8 cellular contexts compared by ENCODE assay signal in the genomic region with DNA sequence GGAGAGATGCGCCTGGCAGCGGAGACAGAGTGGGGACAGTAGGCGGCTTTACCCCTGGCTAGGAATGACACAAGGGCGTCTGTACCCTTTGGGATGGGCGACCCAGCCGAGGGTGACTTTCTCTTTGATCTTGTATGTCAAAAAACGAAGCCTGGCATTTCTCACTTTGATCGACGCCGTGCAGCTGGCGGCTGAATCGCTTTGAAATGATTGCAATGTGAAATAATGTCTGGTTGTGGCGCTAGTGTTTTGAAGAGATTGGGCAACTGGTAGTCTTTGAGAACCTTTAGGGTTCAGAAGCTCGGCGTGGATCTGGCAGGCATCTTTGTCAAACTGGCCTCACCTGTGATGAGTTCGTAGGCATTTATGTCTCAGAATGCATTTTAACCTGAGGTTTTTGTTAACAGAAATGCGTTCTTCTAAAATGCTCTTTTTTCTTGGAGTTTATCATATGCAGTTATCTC. TPM values are rescaled to one million over a fixed set of nuclear protein-coding genes. Genes with fewer than 3 reads are reported as not detected.
DNase-seq lines count a peak whose midpoint lies in the region; ATAC-seq, FAIRE-seq and TF ChIP-seq lines count a peak whose summit lies in the region.

No MANE protein-coding gene starts in this region.

- peaks cover 8% of the 10 kb centered on the region for H3K27me3 Mint-ChIP-seq in brain

- no peak for FAIRE-seq in urothelium cell line (lab: Jason Lieb, UNC)

- no peaks in the 10 kb centered on the region for H3K9me3 ChIP-seq in Panc1 (ENCODE audit: control insufficient read depth, insufficient read depth, low read depth, low read length)

- POLR2A ChIA-PET in Panc1 (lab: Charles Lee) = interaction anchor here (0.6 kb wide), 1 partner anchor 1282 kb away, joined by 3 read pairs; no protein-coding TSS in a partner anchor

- peaks cover 25% of the 10 kb centered on the region for H3K4me1 ChIP-seq in Panc1 (ENCODE audit: control insufficient read depth, insufficient read depth, low read length)

- in situ Hi-C loops in Panc1 (cut with HindIII; ENCODE audit: low pct_unique_long_range_greater_than_20kb, low sequenced_read_pairs) = no loop called here

- DNase-seq in GF-D8 (lab: John Stamatoyannopoulos, UW) (peak; percentile 31), Panc1 (ENCODE audit: low read depth, low spot score) (no peak), islet precursor cell (peak; percentile 82), urothelium cell line (ENCODE audit: low spot score) (no peak)
- DNase-seq in stimulated activated CD4-positive, alpha-beta T cell treated with anti-CD3 and anti-CD28 coated beads, Interleukin-1b, Interleukin-23, amount 100 ng/mL, for 48 hours = peak; percentile 33

- H3K9me3 Mint-ChIP-seq in brain = peaks cover 2 to 10% (median 4%) of the 10 kb centered on the region in 5 experiments

- H3K27ac ChIP-seq in 22Rv1 (peak overlapping the region; percentile 97), Panc1 (ENCODE audit: low read length) (peak overlapping the region; percentile 86)

- peaks cover 31% of the 10 kb centered on the region for H3K36me3 Mint-ChIP-seq in brain

- peaks cover 40% of the 10 kb centered on the region for H3K4me1 Mint-ChIP-seq in brain

- peak; percentile 30 for ATAC-seq in HG03135 (IDR thresholded peaks at IDR 0.05; ENCODE audit: unreplicated experiment)
- no peak for ATAC-seq in Panc1

- CTCF ChIA-PET in Panc1 (lab: Charles Lee) = interaction anchor here (0.5 to 1.2 kb wide), 7 partner anchors 10 to 659 kb away, joined by 3 to 10 read pairs (median 4); no protein-coding TSS in a partner anchor

- TF ChIP-seq CTCF in 22Rv1 (IDR thresholded peaks at IDR 0.05) (no peak), Panc1 (IDR thresholded peaks at IDR 0.05) (no peak), brain (conservative IDR thresholded peaks at IDR 0.05) (no peak)

- no peaks in the 10 kb centered on the region for H3K27me3 ChIP-seq in Panc1 (ENCODE audit: control insufficient read depth, insufficient read depth, low read length)

- H3K4me3 Mint-ChIP-seq in brain = peak overlapping the region; percentile 85 to 95 (median 92)

- no TSS peak for BruUV-seq in Panc1 (replicated peaks; lab: Mats Ljungman, UMichigan)

- no peaks in the 10 kb centered on the region for H3K36me3 ChIP-seq in Panc1 (ENCODE audit: control insufficient read depth, insufficient read depth, low read length)

- peak overlapping the region; percentile 87 to 100 (median 96) for H3K27ac Mint-ChIP-seq in brain

- intact Hi-C loops in Panc1 (cut with micrococcal nuclease; ENCODE audit: unreplicated experiment) = loop anchor here (5.0 kb wide), 1 partner anchor 222 kb away; no protein-coding TSS in a partner anchor

- H3K4me3 ChIP-seq in Panc1 (ENCODE audit: low read depth in 2 of 2, low read length in 2 of 2) = peak overlapping the region; percentile 87 to 89

RNA-seq across cellular contexts. Expression of gene ATF1, which starts 1.0 kb away (rescaled TPM):
- 52.2 TPM for total RNA-seq in Panc1 (2021; ENCODE audit: unreplicated experiment)
- polyA plus RNA-seq in Panc1 (2012; ENCODE audit: insufficient read length) = 39.2 TPM
- 9.8 TPM for polyA plus RNA-seq in brain (ENCODE audit: insufficient read depth, low read depth, low replicate concordance)

Comparison
In these comparisons a context has a peak if more than half of its experiments do, and no peak if none do; other contexts are left out.
1. DNase-seq: peak in GF-D8 (single experiment), islet precursor cell (single experiment) and stimulated activated CD4-positive, alpha-beta T cell treated with anti-CD3 and anti-CD28 coated beads, Interleukin-1b, Interleukin-23, amount 100 ng/mL, for 48 hours (single experiment); none in Panc1 (single experiment) and urothelium cell line (single experiment).